ENCODE assay signal across 6 cellular contexts in the genomic region with DNA sequence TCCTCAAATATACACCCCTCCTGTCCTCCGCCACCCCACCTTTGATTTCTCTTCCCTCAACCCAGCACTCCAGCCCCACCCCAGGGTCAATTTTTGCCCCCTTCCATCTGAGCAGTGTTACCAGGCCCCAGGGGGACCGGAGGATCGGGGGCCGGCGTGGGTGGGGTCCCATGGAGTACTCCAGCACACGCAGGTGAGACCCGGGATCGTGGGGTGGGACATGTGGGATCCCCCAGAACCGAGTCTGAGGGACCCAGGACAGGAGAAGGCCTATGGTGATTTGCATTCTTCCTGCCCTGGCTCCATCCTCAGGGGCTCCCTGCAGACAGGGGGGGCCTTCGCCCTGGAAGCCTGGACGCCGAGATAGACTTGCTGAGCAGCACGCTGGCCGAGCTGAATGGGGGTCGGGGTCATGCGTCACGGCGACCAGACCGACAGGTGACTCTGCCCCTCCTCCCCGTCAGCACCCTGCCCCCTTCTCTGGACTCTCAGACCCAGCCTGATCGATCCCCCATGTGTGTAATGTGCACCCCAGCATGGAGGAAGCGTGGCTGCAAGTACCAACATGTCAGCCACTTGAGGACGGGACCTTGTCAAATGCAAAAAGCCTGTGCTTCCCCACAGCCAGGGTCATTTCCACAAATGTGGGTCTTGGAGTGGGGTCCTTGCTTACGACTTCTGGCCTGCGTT. TPM values are rescaled to one million over a fixed set of nuclear protein-coding genes. Genes with fewer than 3 reads are reported as not detected.
DNase-seq lines count a peak whose midpoint lies in the region; ATAC-seq and TF ChIP-seq lines count a peak whose summit lies in the region.

No MANE protein-coding gene starts in this region.

- peaks cover 16% of the 10 kb centered on the region for H3K36me3 Mint-ChIP-seq in activated naive CD8-positive, alpha-beta T cell treated with anti-CD3 and anti-CD28 coated beads, Interleukin-2, amount 10 ng/mL, durations not matched to agents 7 days and 5 days

- H3K4me3 ChIP-seq in GM12864 (ENCODE audit: low read depth, low read length) (peak overlapping the region; percentile 81), mononuclear cell (ENCODE audit: low read length) (peak overlapping the region; percentile 39)

- peak overlapping the region; percentile 95 for H3K4me3 Mint-ChIP-seq in activated naive CD8-positive, alpha-beta T cell treated with anti-CD3 and anti-CD28 coated beads, Interleukin-2, amount 10 ng/mL, durations not matched to agents 7 days and 5 days

- no peak for TF ChIP-seq CTCF in GM12864 (IDR thresholded peaks at IDR 0.05; ENCODE audit: low read depth, low read length, missing control alignments)

- peaks cover 26% of the 10 kb centered on the region for H3K4me1 ChIP-seq in mononuclear cell (ENCODE audit: insufficient read depth, low read length)

- no peak for ATAC-seq in activated naive CD8-positive, alpha-beta T cell treated with anti-CD3 and anti-CD28 coated beads, Interleukin-2, amount 10 ng/mL, durations not matched to agents 7 days and 5 days (ENCODE audit: low read depth)
- ATAC-seq in HG03469 (IDR thresholded peaks at IDR 0.05; ENCODE audit: unreplicated experiment): no peak
- ATAC-seq in GM18873 (IDR thresholded peaks at IDR 0.05; ENCODE audit: low FRiP score, unreplicated experiment): no peak

- no peaks in the 10 kb centered on the region for H3K27me3 ChIP-seq in mononuclear cell (ENCODE audit: insufficient read depth, low read length)

- no peaks in the 10 kb centered on the region for H3K9me3 Mint-ChIP-seq in activated naive CD8-positive, alpha-beta T cell treated with anti-CD3 and anti-CD28 coated beads, Interleukin-2, amount 10 ng/mL, durations not matched to agents 7 days and 5 days

- H3K27me3 Mint-ChIP-seq in activated naive CD8-positive, alpha-beta T cell treated with anti-CD3 and anti-CD28 coated beads, Interleukin-2, amount 10 ng/mL, durations not matched to agents 7 days and 5 days: no peaks in the 10 kb centered on the region

- peaks cover 11% of the 10 kb centered on the region for H3K4me1 Mint-ChIP-seq in activated naive CD8-positive, alpha-beta T cell treated with anti-CD3 and anti-CD28 coated beads, Interleukin-2, amount 10 ng/mL, durations not matched to agents 7 days and 5 days

- peak overlapping the region; percentile 80 for H3K27ac Mint-ChIP-seq in activated naive CD8-positive, alpha-beta T cell treated with anti-CD3 and anti-CD28 coated beads, Interleukin-2, amount 10 ng/mL, durations not matched to agents 7 days and 5 days

- H3K9me3 ChIP-seq in mononuclear cell (ENCODE audit: low read depth, low read length): no peaks in the 10 kb centered on the region

- DNase-seq in GM12864 (ENCODE audit: low read depth) (no peak), NCI-H1048 (lab: John Stamatoyannopoulos, UW) (no peak)
- DNase-seq in activated naive CD8-positive, alpha-beta T cell treated with anti-CD3 and anti-CD28 coated beads, Interleukin-2, amount 10 ng/mL, durations not matched to agents 7 days and 5 days: no peak

- POLR2A ChIA-PET in activated naive CD8-positive, alpha-beta T cell treated with anti-CD3 and anti-CD28 coated beads, Interleukin-2, amount 10 ng/mL, durations not matched to agents 7 days and 5 days (lab: Charles Lee): interaction anchor here (1.2 to 1.6 kb wide), 3 partner anchors 16 to 281 kb away, joined by 3 to 4 read pairs (median 4); a partner anchor contains a TSS

RNA-seq across cellular contexts. Expression of a gene that starts 0.8 kb away (rescaled TPM):
- total RNA-seq in activated naive CD8-positive, alpha-beta T cell treated with anti-CD3 and anti-CD28 coated beads, Interleukin-2, amount 10 ng/mL, durations not matched to agents 7 days and 5 days: 10 to 100 TPM; 25.6 to 28.0 TPM
- total RNA-seq in mononuclear cell: 2.2 TPM

RNA-seq across cellular contexts. Expression of a gene that starts 7.0 kb away (rescaled TPM):
- 100 to 1,000 TPM; 251 to 255 TPM for total RNA-seq in activated naive CD8-positive, alpha-beta T cell treated with anti-CD3 and anti-CD28 coated beads, Interleukin-2, amount 10 ng/mL, durations not matched to agents 7 days and 5 days
- total RNA-seq in mononuclear cell: 51.4 TPM

RNA-seq across cellular contexts. Expression of a gene that starts 15.4 kb away (rescaled TPM):
- total RNA-seq in activated naive CD8-positive, alpha-beta T cell treated with anti-CD3 and anti-CD28 coated beads, Interleukin-2, amount 10 ng/mL, durations not matched to agents 7 days and 5 days: 10 to 100 TPM; 39.0 to 41.2 TPM
- 22.6 TPM for total RNA-seq in mononuclear cell

RNA-seq across cellular contexts. Expression of a gene that starts 21.6 kb away (rescaled TPM):
- total RNA-seq in activated naive CD8-positive, alpha-beta T cell treated with anti-CD3 and anti-CD28 coated beads, Interleukin-2, amount 10 ng/mL, durations not matched to agents 7 days and 5 days: 1 to 10 TPM; 3.0 to 4.7 TPM
- 1.5 TPM for total RNA-seq in mononuclear cell

RNA-seq across cellular contexts. Expression of a gene that starts 27.7 kb away (rescaled TPM):
- under 1 TPM in 1 of 2 experiments, not detected in 1; 0.34 TPM for total RNA-seq in activated naive CD8-positive, alpha-beta T cell treated with anti-CD3 and anti-CD28 coated beads, Interleukin-2, amount 10 ng/mL, durations not matched to agents 7 days and 5 days
- 0.21 TPM for total RNA-seq in mononuclear cell
